ENCODE assay signal across 22 cellular contexts in the genomic region with DNA sequence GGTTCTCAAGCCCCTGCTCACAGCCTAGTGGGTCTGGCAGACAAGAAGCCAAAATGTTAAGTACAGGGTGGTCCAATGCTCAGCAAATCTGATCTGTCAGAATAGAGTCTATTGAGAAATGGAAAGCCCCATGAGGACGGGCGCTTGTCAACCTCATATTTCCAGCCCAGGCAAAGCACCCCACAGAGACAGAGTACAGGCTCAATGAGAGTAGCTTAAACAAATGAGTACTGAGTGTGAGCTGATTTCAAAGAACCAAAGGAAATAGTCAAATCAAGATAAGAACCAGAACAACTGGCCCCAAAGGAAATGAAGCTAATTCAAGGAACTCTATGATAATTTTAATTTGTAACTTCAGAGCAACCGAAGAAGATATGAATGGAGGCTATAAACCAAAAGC. TPM values are rescaled to one million over a fixed set of nuclear protein-coding genes. Genes with fewer than 3 reads are reported as not detected.
"Had no signal": no experiment of that assay in that cellular context is flagged by ENCODE, and none has a peak within 500 bp of the region (broad histone marks: within the 10 kb centered on the region; RNA-seq: fewer than 3 reads in every experiment).

No MANE protein-coding gene starts in this region.

- H3K4me3 Mint-ChIP-seq: activated T-cell treated with anti-CD3 and anti-CD28 coated beads, Interleukin-2, amount 50 U/mL, for 24 hours; effector memory CD8-positive, alpha-beta T cell; stimulated activated naive CD8-positive, alpha-beta T cell treated with anti-CD3 and anti-CD28 coated beads, Interleukin-15, amount 100 ng/mL, for 72 hours; T-helper 1 cell treated with Interleukin-12 subunit alpha and Interleukin-12 subunit beta and Interleukin-4 antibody, amounts not matched to agents 30 μg/mL and 1 μg/mL, for 36 hours had no signal

- DNase-seq: activated CD4-positive, alpha-beta T cell treated with anti-CD3 and anti-CD28 coated beads, Interleukin-2, amount 50 U/mL, for 1 hour; activated effector memory CD4-positive, alpha-beta T cell treated with anti-CD3 and anti-CD28 coated beads, Interleukin-2, amount 50 U/mL, for 16 hours; activated T-cell treated with anti-CD3 and anti-CD28 coated beads, Interleukin-2, amount 50 U/mL, for 24 hours; amniotic stem cell; effector memory CD8-positive, alpha-beta T cell; foreskin keratinocyte; glutamatergic neuron; hippocampal formation; left cardiac atrium; mesenchymal stem cell; naive thymus-derived CD4-positive, alpha-beta T cell; ovary; psoas muscle; right cardiac atrium; stimulated activated CD4-positive, alpha-beta T cell treated with anti-CD3 and anti-CD28 coated beads, Interleukin-2, amount 100 ng/mL, for 48 hours; stimulated activated naive CD8-positive, alpha-beta T cell treated with anti-CD3 and anti-CD28 coated beads, Interleukin-15, amount 100 ng/mL, for 72 hours; transverse colon had no signal

- H3K36me3 Mint-ChIP-seq: activated naive CD4-positive, alpha-beta T cell treated with anti-CD3 and anti-CD28 coated beads, Interleukin-2, amount 50 U/mL, for 72 hours; naive thymus-derived CD4-positive, alpha-beta T cell had no signal

- ATAC-seq: effector memory CD8-positive, alpha-beta T cell; foreskin keratinocyte; left cardiac atrium; naive thymus-derived CD4-positive, alpha-beta T cell; psoas muscle; right cardiac atrium; stimulated activated naive CD8-positive, alpha-beta T cell treated with anti-CD3 and anti-CD28 coated beads, Interleukin-15, amount 100 ng/mL, for 72 hours had no signal

- H3K4me3 ChIP-seq: ovary, psoas muscle, skin epidermis, suprapubic skin, transverse colon, vagina had no signal

- H3K27me3 Mint-ChIP-seq: activated T-cell treated with anti-CD3 and anti-CD28 coated beads, Interleukin-2, amount 50 U/mL, for 24 hours; effector memory CD8-positive, alpha-beta T cell; stimulated activated naive CD8-positive, alpha-beta T cell treated with anti-CD3 and anti-CD28 coated beads, Interleukin-15, amount 100 ng/mL, for 72 hours had no signal

- H3K9me3 Mint-ChIP-seq: activated naive CD4-positive, alpha-beta T cell treated with anti-CD3 and anti-CD28 coated beads, Interleukin-2, amount 50 U/mL, for 72 hours; activated T-cell treated with anti-CD3 and anti-CD28 coated beads, Interleukin-2, amount 50 U/mL, for 24 hours; effector memory CD8-positive, alpha-beta T cell; stimulated activated naive CD8-positive, alpha-beta T cell treated with anti-CD3 and anti-CD28 coated beads, Interleukin-15, amount 100 ng/mL, for 72 hours; T-helper 1 cell treated with Interleukin-12 subunit alpha and Interleukin-12 subunit beta and Interleukin-4 antibody, amounts not matched to agents 30 μg/mL and 1 μg/mL, for 36 hours had no signal

- H3K27ac Mint-ChIP-seq: activated naive CD4-positive, alpha-beta T cell treated with anti-CD3 and anti-CD28 coated beads, Interleukin-2, amount 50 U/mL, for 72 hours; activated T-cell treated with anti-CD3 and anti-CD28 coated beads, Interleukin-2, amount 50 U/mL, for 24 hours; stimulated activated naive CD8-positive, alpha-beta T cell treated with anti-CD3 and anti-CD28 coated beads, Interleukin-15, amount 100 ng/mL, for 72 hours; T-helper 1 cell treated with Interleukin-12 subunit alpha and Interleukin-12 subunit beta and Interleukin-4 antibody, amounts not matched to agents 30 μg/mL and 1 μg/mL, for 36 hours had no signal

RNA-seq across cellular contexts. Expression of gene NEK2, which starts 51.9 kb away (rescaled TPM):
- total RNA-seq: psoas muscle had no signal
- polyA plus RNA-seq: right cardiac atrium had no signal
